Comparison of ENCODE assay signal across 10 cellular contexts in genomic region chr15:40696228-40696627, GRCh38. TPM values are rescaled to one million over a fixed set of nuclear protein-coding genes. Genes with fewer than 3 reads are reported as not detected.
DNase-seq lines count a peak whose midpoint lies in the region; ATAC-seq and TF ChIP-seq lines count a peak whose summit lies in the region.
"Had no signal": no experiment of that assay in that cellular context is flagged by ENCODE, and none has a peak within 500 bp of the region (broad histone marks: within the 10 kb centered on the region; RNA-seq: fewer than 3 reads in every experiment).

No MANE protein-coding gene starts in this region.

- H3K27me3 ChIP-seq in SJCRH30: no peaks in the 10 kb centered on the region
- H3K27me3 ChIP-seq: ovary had no signal

- H3K4me3 Mint-ChIP-seq in activated T-cell treated with anti-CD3 and anti-CD28 coated beads, Interleukin-2, amount 50 U/mL, for 4 hours: peak overlapping the region; percentile 96
- H3K4me3 Mint-ChIP-seq in stimulated activated effector memory CD8-positive, alpha-beta T cell treated with anti-CD3 and anti-CD28 coated beads, Interleukin-12 subunit alpha, Interleukin-12 subunit beta, amount 100 ng/mL, for 72 hours: peak overlapping the region; percentile 96

- peak overlapping the region; percentile 98 for H3K27ac Mint-ChIP-seq in stimulated activated effector memory CD8-positive, alpha-beta T cell treated with anti-CD3 and anti-CD28 coated beads, Interleukin-12 subunit alpha, Interleukin-12 subunit beta, amount 100 ng/mL, for 72 hours

- peak overlapping the region; percentile 72 for H3K4me3 ChIP-seq in SJCRH30

- no peaks in the 10 kb centered on the region for H3K9me3 Mint-ChIP-seq in activated T-cell treated with anti-CD3 and anti-CD28 coated beads, Interleukin-2, amount 50 U/mL, for 4 hours
- no peaks in the 10 kb centered on the region for H3K9me3 Mint-ChIP-seq in stimulated activated effector memory CD8-positive, alpha-beta T cell treated with anti-CD3 and anti-CD28 coated beads, Interleukin-12 subunit alpha, Interleukin-12 subunit beta, amount 100 ng/mL, for 72 hours

- TF ChIP-seq POLR2A in erythroblast (IDR thresholded peaks at IDR 0.05; ENCODE audit: low read length): no peak

- H3K9me3 ChIP-seq in SJCRH30 (replicated peaks): no peaks in the 10 kb centered on the region
- H3K9me3 ChIP-seq: ovary had no signal

- DNase-seq in activated T-cell treated with anti-CD3 and anti-CD28 coated beads, Interleukin-2, amount 50 U/mL, for 4 hours: no peak
- DNase-seq in activated T-cell treated with anti-CD3 and anti-CD28 coated beads for 4 hours (no peak), SJCRH30 (no peak), erythroblast (lab: John Stamatoyannopoulos, UW) (peak; percentile 36 to 43), NCI-H128 (lab: John Stamatoyannopoulos, UW; ENCODE audit: unreplicated experiment) (no peak), DMS 273 (lab: John Stamatoyannopoulos, UW; ENCODE audit: unreplicated experiment) (no peak), cardiac septum (ENCODE audit: low spot score) (no peak)
- no peak for DNase-seq in stimulated activated effector memory CD8-positive, alpha-beta T cell treated with anti-CD3 and anti-CD28 coated beads, Interleukin-12 subunit alpha, Interleukin-12 subunit beta, amount 100 ng/mL, for 72 hours (ENCODE audit: low spot score in 2 of 2)
- DNase-seq: activated CD4-positive, alpha-beta T cell treated with anti-CD3 and anti-CD28 coated beads for 48 hours; ovary had no signal

- H3K27ac ChIP-seq in SJCRH30: no peak overlapping the region
- H3K27ac ChIP-seq: ovary had no signal

- no peaks in the 10 kb centered on the region for H3K27me3 Mint-ChIP-seq in activated T-cell treated with anti-CD3 and anti-CD28 coated beads, Interleukin-2, amount 50 U/mL, for 4 hours (ENCODE audit: low read depth)

- peaks cover 5% of the 10 kb centered on the region for H3K4me1 ChIP-seq in SJCRH30

- no peak for ATAC-seq in activated T-cell treated with anti-CD3 and anti-CD28 coated beads, Interleukin-2, amount 50 U/mL, for 4 hours
- ATAC-seq in stimulated activated effector memory CD8-positive, alpha-beta T cell treated with anti-CD3 and anti-CD28 coated beads, Interleukin-12 subunit alpha, Interleukin-12 subunit beta, amount 100 ng/mL, for 72 hours: no peak

- intact Hi-C loops in cardiac septum (cut with DNase I): loop anchor here (5.0 kb wide), 1 partner anchor 56 kb away; no protein-coding TSS in a partner anchor

- H3K4me1 Mint-ChIP-seq in activated T-cell treated with anti-CD3 and anti-CD28 coated beads, Interleukin-2, amount 50 U/mL, for 4 hours (ENCODE audit: low read depth): peaks cover 22% of the 10 kb centered on the region
- H3K4me1 Mint-ChIP-seq in stimulated activated effector memory CD8-positive, alpha-beta T cell treated with anti-CD3 and anti-CD28 coated beads, Interleukin-12 subunit alpha, Interleukin-12 subunit beta, amount 100 ng/mL, for 72 hours: peaks cover 19% of the 10 kb centered on the region

- H3K36me3 ChIP-seq in SJCRH30: peaks cover 18% of the 10 kb centered on the region
- H3K36me3 ChIP-seq: ovary had no signal

- H3K36me3 Mint-ChIP-seq in activated T-cell treated with anti-CD3 and anti-CD28 coated beads, Interleukin-2, amount 50 U/mL, for 4 hours (ENCODE audit: insufficient read depth): peaks cover 6% of the 10 kb centered on the region
- H3K36me3 Mint-ChIP-seq in stimulated activated effector memory CD8-positive, alpha-beta T cell treated with anti-CD3 and anti-CD28 coated beads, Interleukin-12 subunit alpha, Interleukin-12 subunit beta, amount 100 ng/mL, for 72 hours: peaks cover 85% of the 10 kb centered on the region

RNA-seq across cellular contexts. Expression of gene RAD51, which starts 1.3 kb away (rescaled TPM):
- 10 to 100 TPM; 28.2 to 39.7 (median 31.0) TPM for total RNA-seq in activated T-cell treated with anti-CD3 and anti-CD28 coated beads, Interleukin-2, amount 50 U/mL, for 4 hours
- 37.5 and 48.0 TPM in 2 replicates for total RNA-seq in SJCRH30 (2014; rRNA removed; shearing (Covaris generic))
- total RNA-seq in cardiac septum: 0.51 TPM

RNA-seq across cellular contexts. Expression of gene RMDN3, which starts 58.8 kb away (rescaled TPM):
- total RNA-seq in activated T-cell treated with anti-CD3 and anti-CD28 coated beads, Interleukin-2, amount 50 U/mL, for 4 hours: 10 to 100 TPM; 62.1 to 63.7 (median 62.9) TPM
- total RNA-seq in SJCRH30 (2014; rRNA removed; shearing (Covaris generic)): 19.3 and 19.6 TPM in 2 replicates
- total RNA-seq in cardiac septum: 21.1 TPM

Comparison
In these comparisons a context has a peak if more than half of its experiments do, and no peak if none do; other contexts are left out.
1. DNase-seq: peak in erythroblast (2 of 2); none in activated T-cell treated with anti-CD3 and anti-CD28 coated beads, Interleukin-2, amount 50 U/mL, for 4 hours (single experiment), activated T-cell treated with anti-CD3 and anti-CD28 coated beads for 4 hours (single experiment), SJCRH30 (0 of 2), stimulated activated effector memory CD8-positive, alpha-beta T cell treated with anti-CD3 and anti-CD28 coated beads, Interleukin-12 subunit alpha, Interleukin-12 subunit beta, amount 100 ng/mL, for 72 hours (0 of 2), NCI-H128 (single experiment), DMS 273 (single experiment) and cardiac septum (single experiment).
2. RNA of gene RAD51, which starts 1.3 kb away (total RNA-seq): 37.5 to 48.0 TPM in SJCRH30 and 28.2 to 39.7 TPM in activated T-cell treated with anti-CD3 and anti-CD28 coated beads, Interleukin-2, amount 50 U/mL, for 4 hours; 0.51 TPM in cardiac septum (single experiment); every median in the first group is over 10 times any median in the second.